In genomic region chr7:159198016-159198724, GRCh38 we compare ENCODE assay signal across 16 cellular contexts. TPM values are rescaled to one million over a fixed set of nuclear protein-coding genes. Genes with fewer than 3 reads are reported as not detected.
DNase-seq lines count a peak whose midpoint lies in the region; ATAC-seq lines count a peak whose summit lies in the region.
"Had no signal": no experiment of that assay in that cellular context is flagged by ENCODE, and none has a peak within 500 bp of the region (broad histone marks: within the 10 kb centered on the region; RNA-seq: fewer than 3 reads in every experiment).

No MANE protein-coding gene starts in this region.

- peak overlapping the region; percentile 59 for H3K4me3 Mint-ChIP-seq in activated T-cell treated with anti-CD3 and anti-CD28 coated beads, Interleukin-2, amount 50 U/mL, for 24 hours
- H3K4me3 Mint-ChIP-seq in T-cell: peak overlapping the region; percentile 70 to 81 (median 74)
- H3K4me3 Mint-ChIP-seq in stimulated activated naive CD8-positive, alpha-beta T cell treated with anti-CD3 and anti-CD28 coated beads, Interleukin-15, amount 100 ng/mL, for 72 hours: peak overlapping the region; percentile 43 to 68

- DNase-seq in activated T-cell treated with anti-CD3 and anti-CD28 coated beads, Interleukin-2, amount 50 U/mL, for 24 hours: no peak
- DNase-seq in activated T-cell treated with anti-CD3 and anti-CD28 coated beads for 4 hours (no peak), T-cell (peak in 14 of 34 experiments; percentile 8 to 47 (median 24)), glomerular visceral epithelial cell (ENCODE audit: extremely low spot score) (no peak), NCI-H1105 treated with DMSO at 0.1 percent for 48 hours (lab: John Stamatoyannopoulos, UW) (no peak), NCI-H2196 treated with DMSO at 0.1 percent for 48 hours (lab: John Stamatoyannopoulos, UW; ENCODE audit: unreplicated experiment) (no peak)
- no peak for DNase-seq in effector memory CD4-positive, alpha-beta T cell
- DNase-seq in stimulated activated naive CD8-positive, alpha-beta T cell treated with anti-CD3 and anti-CD28 coated beads, Interleukin-15, amount 100 ng/mL, for 72 hours: no peak
- DNase-seq: Caco-2; foreskin keratinocyte; left ventricle myocardium inferior; NCI-H748 treated with DMSO at 0.1 percent for 48 hours; stimulated activated naive B cell treated with anti-CD40 and anti-IgM and Interleukin-4, amounts not matched to agents 10 μg/mL and 1 μg/mL and 100 μg/mL, for 72 hours had no signal

- peaks cover 32% of the 10 kb centered on the region for H3K4me1 ChIP-seq in effector memory CD4-positive, alpha-beta T cell (ENCODE audit: control insufficient read depth, insufficient read depth, low read length, poor library complexity, severe bottlenecking)
- H3K4me1 ChIP-seq: Caco-2, foreskin keratinocyte had no signal

- POLR2A ChIA-PET in T-cell (lab: Charles Lee): no interaction called here

- peak overlapping the region; percentile 94 for H3K27ac Mint-ChIP-seq in activated T-cell treated with anti-CD3 and anti-CD28 coated beads, Interleukin-2, amount 50 U/mL, for 24 hours
- peak overlapping the region; percentile 99 for H3K27ac Mint-ChIP-seq in T-cell
- H3K27ac Mint-ChIP-seq in stimulated activated naive CD8-positive, alpha-beta T cell treated with anti-CD3 and anti-CD28 coated beads, Interleukin-15, amount 100 ng/mL, for 72 hours: peak overlapping the region in 1 of 2 donors; percentile 93
- H3K27ac Mint-ChIP-seq: progenitor cell of endocrine pancreas had no signal

- H3K9me3 Mint-ChIP-seq in activated T-cell treated with anti-CD3 and anti-CD28 coated beads, Interleukin-2, amount 50 U/mL, for 24 hours: no peaks in the 10 kb centered on the region
- H3K9me3 Mint-ChIP-seq in T-cell: no peaks in the 10 kb centered on the region
- H3K9me3 Mint-ChIP-seq in stimulated activated naive CD8-positive, alpha-beta T cell treated with anti-CD3 and anti-CD28 coated beads, Interleukin-15, amount 100 ng/mL, for 72 hours: no peaks in the 10 kb centered on the region
- H3K9me3 Mint-ChIP-seq: stimulated activated naive B cell treated with anti-CD40 and anti-IgM and Interleukin-4, amounts not matched to agents 10 μg/mL and 1 μg/mL and 100 μg/mL, for 72 hours had no signal

- ATAC-seq in T-cell (replicated peaks in 1 of 4): no peak
- ATAC-seq in stimulated activated naive CD8-positive, alpha-beta T cell treated with anti-CD3 and anti-CD28 coated beads, Interleukin-15, amount 100 ng/mL, for 72 hours: no peak
- ATAC-seq: foreskin keratinocyte had no signal

- CTCF ChIA-PET in T-cell (lab: Charles Lee): no interaction called here

- peak overlapping the region; percentile 29 for H3K4me3 ChIP-seq in effector memory CD4-positive, alpha-beta T cell (ENCODE audit: insufficient read depth, low read depth, low read length, poor library complexity, severe bottlenecking)

- no peaks in the 10 kb centered on the region for H3K36me3 Mint-ChIP-seq in activated T-cell treated with anti-CD3 and anti-CD28 coated beads, Interleukin-2, amount 50 U/mL, for 24 hours (ENCODE audit: low read depth)
- no peaks in the 10 kb centered on the region for H3K36me3 Mint-ChIP-seq in T-cell

- H3K27me3 Mint-ChIP-seq in activated T-cell treated with anti-CD3 and anti-CD28 coated beads, Interleukin-2, amount 50 U/mL, for 24 hours: no peaks in the 10 kb centered on the region
- H3K27me3 Mint-ChIP-seq in T-cell: no peaks in the 10 kb centered on the region
- no peaks in the 10 kb centered on the region for H3K27me3 Mint-ChIP-seq in stimulated activated naive CD8-positive, alpha-beta T cell treated with anti-CD3 and anti-CD28 coated beads, Interleukin-15, amount 100 ng/mL, for 72 hours
- H3K27me3 Mint-ChIP-seq: progenitor cell of endocrine pancreas; stimulated activated naive B cell treated with anti-CD40 and anti-IgM and Interleukin-4, amounts not matched to agents 10 μg/mL and 1 μg/mL and 100 μg/mL, for 72 hours had no signal

- peak overlapping the region; percentile 52 for H3K27ac ChIP-seq in effector memory CD4-positive, alpha-beta T cell (ENCODE audit: insufficient read depth, low read length, poor library complexity, severe bottlenecking)
- H3K27ac ChIP-seq: foreskin keratinocyte had no signal

- no peaks in the 10 kb centered on the region for H3K27me3 ChIP-seq in effector memory CD4-positive, alpha-beta T cell (replicated peaks; ENCODE audit: control insufficient read depth, insufficient read depth, low read length, poor library complexity, severe bottlenecking)
- H3K27me3 ChIP-seq: foreskin keratinocyte had no signal

- H3K4me1 Mint-ChIP-seq in activated T-cell treated with anti-CD3 and anti-CD28 coated beads, Interleukin-2, amount 50 U/mL, for 24 hours (ENCODE audit: low read depth): peaks cover 37% of the 10 kb centered on the region
- peaks cover 45 to 57% (median 57%) of the 10 kb centered on the region in 3 donors for H3K4me1 Mint-ChIP-seq in T-cell
- H3K4me1 Mint-ChIP-seq in stimulated activated naive CD8-positive, alpha-beta T cell treated with anti-CD3 and anti-CD28 coated beads, Interleukin-15, amount 100 ng/mL, for 72 hours: peaks cover 40% of the 10 kb centered on the region

- no peaks in the 10 kb centered on the region for H3K9me3 ChIP-seq in effector memory CD4-positive, alpha-beta T cell (ENCODE audit: control insufficient read depth, low read length)
- H3K9me3 ChIP-seq: Caco-2, left ventricle myocardium inferior had no signal

- H3K36me3 ChIP-seq in effector memory CD4-positive, alpha-beta T cell (ENCODE audit: control insufficient read depth, insufficient read depth, low read length): no peaks in the 10 kb centered on the region
- H3K36me3 ChIP-seq: left ventricle myocardium inferior had no signal

RNA-seq across cellular contexts. Expression of gene VIPR2, which starts 53.5 kb away (rescaled TPM):
- total RNA-seq in T-cell: under 1 TPM in 4 of 5 donors, not detected in 1; 0.25 to 0.79 (median 0.55) TPM
- total RNA-seq: Caco-2, endothelial cell of umbilical vein, foreskin keratinocyte, myocyte had no signal
